Comparison of ENCODE assay signal across 9 cellular contexts in genomic region chr6:26457407-26457795, GRCh38. TPM values are rescaled to one million over a fixed set of nuclear protein-coding genes. Genes with fewer than 3 reads are reported as not detected.
DNase-seq lines count a peak whose midpoint lies in the region; ATAC-seq and TF ChIP-seq lines count a peak whose summit lies in the region.
"Had no signal": no experiment of that assay in that cellular context is flagged by ENCODE, and none has a peak within 500 bp of the region (broad histone marks: within the 10 kb centered on the region; RNA-seq: fewer than 3 reads in every experiment).

No MANE protein-coding gene starts in this region.

- peak overlapping the region; percentile 81 to 92 for H3K4me3 ChIP-seq in DND-41 (ENCODE audit: low read depth in 1 of 2, low read length in 2 of 2)
- peak overlapping the region; percentile 92 for H3K4me3 ChIP-seq in LNCaP clone FGC (ENCODE audit: low read depth, low read length)
- H3K4me3 ChIP-seq in breast epithelium, result peak overlapping the region; percentile 84 to 94 (median 86)
- peak overlapping the region; percentile 85 for H3K4me3 ChIP-seq in lower lobe of right lung
- H3K4me3 ChIP-seq in tibial artery, result peak overlapping the region; percentile 90 to 98

- TF ChIP-seq POLR2A in breast epithelium (IDR thresholded peaks at IDR 0.05), result no peak

- H3K27ac ChIP-seq in DND-41 (ENCODE audit: low read length), result peak overlapping the region; percentile 96
- H3K27ac ChIP-seq in breast epithelium, result peak overlapping the region; percentile 79 to 98
- peak overlapping the region; percentile 95 for H3K27ac ChIP-seq in lower lobe of right lung
- peak overlapping the region; percentile 98 to 99 for H3K27ac ChIP-seq in tibial artery

- intact Hi-C loops in breast epithelium (cut with DNase I; ENCODE audit: low total_unique reads) (loop anchor here (10.0 kb wide), 1 partner anchor 113 kb away; no protein-coding TSS in a partner anchor), lower lobe of right lung (cut with DNase I) (no loop called here), tibial artery (cut with DNase I; ENCODE audit: low total_unique reads) (no loop called here)

- peak; percentile 51 for ATAC-seq in DND-41 (ENCODE audit: insufficient read depth, low read depth)
- ATAC-seq in GM21737 (IDR thresholded peaks at IDR 0.05; ENCODE audit: unreplicated experiment), result peak; percentile 10
- peak; percentile 42 to 60 for ATAC-seq in lower lobe of right lung

- no peaks in the 10 kb centered on the region for H3K9me3 ChIP-seq in DND-41 (ENCODE audit: insufficient read depth, low read length, severe bottlenecking)
- no peaks in the 10 kb centered on the region for H3K9me3 ChIP-seq in breast epithelium
- H3K9me3 ChIP-seq in lower lobe of right lung, result no peaks in the 10 kb centered on the region
- no peaks in the 10 kb centered on the region for H3K9me3 ChIP-seq in tibial artery

- H3K4me1 ChIP-seq in DND-41 (ENCODE audit: insufficient read depth, low read length) (peaks cover 43% of the 10 kb centered on the region), breast epithelium (peaks cover 6 to 18% of the 10 kb centered on the region in 2 donors), lower lobe of right lung (peaks cover 55% of the 10 kb centered on the region), tibial artery (peaks cover 0 to 47% (median 40%) of the 10 kb centered on the region in 4 donors)

- peak overlapping the region; percentile 92 for H2AFZ ChIP-seq in DND-41 (ENCODE audit: low read depth, low read length)

- peaks cover 9% of the 10 kb centered on the region for H4K20me1 ChIP-seq in DND-41 (ENCODE audit: insufficient read depth, low read length)

- TF ChIP-seq CTCF in DND-41 (IDR thresholded peaks at IDR 0.05; ENCODE audit: borderline replicate concordance, extremely low read depth, low read length, poor library complexity, severe bottlenecking), result no peak
- no peak for TF ChIP-seq CTCF in LNCaP clone FGC (IDR thresholded peaks at IDR 0.05; ENCODE audit: control insufficient read depth, extremely low read depth, insufficient read depth)
- TF ChIP-seq CTCF in breast epithelium (IDR thresholded peaks at IDR 0.05), result no peak
- no peak for TF ChIP-seq CTCF in lower lobe of right lung (IDR thresholded peaks at IDR 0.05)
- TF ChIP-seq CTCF in tibial artery (IDR thresholded peaks at IDR 0.05), result no peak

- H3K9ac ChIP-seq in DND-41 (ENCODE audit: low read depth, low read length), result peak overlapping the region; percentile 86

- H3K27me3 ChIP-seq in DND-41 (ENCODE audit: insufficient read depth, low read length, poor library complexity), result no peaks in the 10 kb centered on the region
- H3K27me3 ChIP-seq in breast epithelium, result no peaks in the 10 kb centered on the region
- no peaks in the 10 kb centered on the region for H3K27me3 ChIP-seq in lower lobe of right lung (ENCODE audit: low read depth)
- H3K27me3 ChIP-seq in tibial artery, result no peaks in the 10 kb centered on the region

- H3K36me3 ChIP-seq in DND-41 (ENCODE audit: insufficient read depth, low read length), result peaks cover 35% of the 10 kb centered on the region
- H3K36me3 ChIP-seq in breast epithelium, result no peaks in the 10 kb centered on the region
- peaks cover 30% of the 10 kb centered on the region for H3K36me3 ChIP-seq in lower lobe of right lung
- H3K36me3 ChIP-seq in tibial artery, result peaks cover 14 to 15% (median 15%) of the 10 kb centered on the region in 3 donors

- H3K4me2 ChIP-seq in DND-41 (ENCODE audit: insufficient read depth, low read length), result peak overlapping the region; percentile 91

- no peak for DNase-seq in DND-41
- DNase-seq in LNCaP clone FGC (ENCODE audit: low read depth), result no peak
- no peak for DNase-seq in breast epithelium (ENCODE audit: low spot score in 2 of 2)
- no peak for DNase-seq in lower lobe of right lung
- peak in 1 of 2 donors; percentile 70 for DNase-seq in tibial artery
- no peak for DNase-seq in NAMALWA (ENCODE audit: low spot score)
- no peak for DNase-seq in NCI-H187 treated with DMSO at 0.1 percent for 48 hours (lab: John Stamatoyannopoulos, UW)

- peaks cover 43% of the 10 kb centered on the region for H3K79me2 ChIP-seq in DND-41 (ENCODE audit: insufficient read depth, low read length)

RNA-seq across cellular contexts. Expression of gene BTN2A1, which starts 0.4 kb away (rescaled TPM):
- total RNA-seq in breast epithelium (10 to 100 TPM; 10.6 to 19.6 (median 14.1) TPM), lower lobe of right lung (27.0 TPM)

RNA-seq across cellular contexts. Expression of gene BTN3A3, which starts 17.1 kb away (rescaled TPM):
- total RNA-seq in breast epithelium (10 to 100 TPM in 2 of 3 donors, 1 to 10 TPM in 1; 7.4 to 18.0 (median 12.5) TPM), lower lobe of right lung (60.2 TPM)

RNA-seq across cellular contexts. Expression of gene BTN1A1, which starts 42.7 kb away (rescaled TPM):
- total RNA-seq in breast epithelium (not detected), lower lobe of right lung (not detected)
- total RNA-seq: T-helper 2 cell treated with Interferon-gamma antibody and Interleukin-4, amounts not matched to agents 100 ng/mL and 5 ng/mL, for 36 hours had no signal

RNA-seq across cellular contexts. Expression of gene BTN3A1, which starts 55.3 kb away (rescaled TPM):
- total RNA-seq in breast epithelium (10 to 100 TPM in 2 of 3 donors, 1 to 10 TPM in 1; 9.1 to 23.4 (median 12.8) TPM), lower lobe of right lung (53.2 TPM)
